8 cellular contexts compared by ENCODE assay signal in genomic region chr12:120468271-120468845, GRCh38. TPM values are rescaled to one million over a fixed set of nuclear protein-coding genes. Genes with fewer than 3 reads are reported as not detected.
DNase-seq lines count a peak whose midpoint lies in the region; ATAC-seq and TF ChIP-seq lines count a peak whose summit lies in the region.

No MANE protein-coding gene starts in this region.

- no peak for TF ChIP-seq POLR2A in erythroblast (IDR thresholded peaks at IDR 0.05; ENCODE audit: low read length)

- no peak for TF ChIP-seq CTCF in WI38 (IDR thresholded peaks at IDR 0.05; ENCODE audit: low read depth, low read length)

- H3K27ac Mint-ChIP-seq in activated CD4-positive, alpha-beta T cell treated with anti-CD3 and anti-CD28 coated beads for 36 hours, result peak overlapping the region; percentile 84
- H3K27ac Mint-ChIP-seq in IgD-negative memory B cell (peak overlapping the region; percentile 90 to 97 (median 91)), naive B cell (peak overlapping the region; percentile 88 to 96 (median 90))

- CTCF ChIA-PET in activated CD4-positive, alpha-beta T cell treated with anti-CD3 and anti-CD28 coated beads for 36 hours (lab: Charles Lee), result interaction anchor here (0.6 to 2.8 kb wide), 13 partner anchors 9 to 361 kb away, joined by 3 to 17 read pairs (median 5); partner anchors contain the start of gene DYNLL1

- H3K4me3 ChIP-seq in WI38 (ENCODE audit: low read depth, low read length), result peak overlapping the region; percentile 60

- intact Hi-C loops in activated CD4-positive, alpha-beta T cell treated with anti-CD3 and anti-CD28 coated beads for 36 hours (cut with DNase I, micrococcal nuclease), result loop anchor here in 1 of 2 experiments (1.0 to 2.0 kb wide), 3 partner anchors 13 to 30 kb away; partner anchors contain the start of genes COX6A1, GATC and TRIAP1

- H3K36me3 Mint-ChIP-seq in activated CD4-positive, alpha-beta T cell treated with anti-CD3 and anti-CD28 coated beads for 36 hours (ENCODE audit: low read depth), result peaks cover 25% of the 10 kb centered on the region
- H3K36me3 Mint-ChIP-seq in IgD-negative memory B cell (peaks cover 2% of the 10 kb centered on the region), naive B cell (peaks cover 0 to 4% of the 10 kb centered on the region in 2 donors)

- H3K27me3 Mint-ChIP-seq in activated CD4-positive, alpha-beta T cell treated with anti-CD3 and anti-CD28 coated beads for 36 hours, result no peaks in the 10 kb centered on the region
- H3K27me3 Mint-ChIP-seq in IgD-negative memory B cell, result peaks cover 2% of the 10 kb centered on the region
- no peaks in the 10 kb centered on the region for H3K27me3 Mint-ChIP-seq in naive B cell

- peaks cover 40% of the 10 kb centered on the region for H3K4me1 Mint-ChIP-seq in activated CD4-positive, alpha-beta T cell treated with anti-CD3 and anti-CD28 coated beads for 36 hours
- peaks cover 20 to 38% (median 29%) of the 10 kb centered on the region in 3 donors for H3K4me1 Mint-ChIP-seq in IgD-negative memory B cell
- peaks cover 28 to 44% (median 43%) of the 10 kb centered on the region in 3 donors for H3K4me1 Mint-ChIP-seq in naive B cell

- ATAC-seq in activated CD4-positive, alpha-beta T cell treated with anti-CD3 and anti-CD28 coated beads for 36 hours, result no peak
- ATAC-seq in naive B cell (ENCODE audit: low read depth in 2 of 2) (no peak), HG02885 (IDR thresholded peaks at IDR 0.05; ENCODE audit: poor library complexity, unreplicated experiment) (no peak), HG02798 (IDR thresholded peaks at IDR 0.05; ENCODE audit: poor library complexity, unreplicated experiment) (no peak)

- H3K4me3 Mint-ChIP-seq in activated CD4-positive, alpha-beta T cell treated with anti-CD3 and anti-CD28 coated beads for 36 hours, result peak overlapping the region; percentile 79
- H3K4me3 Mint-ChIP-seq in IgD-negative memory B cell (peak overlapping the region; percentile 69 to 96 (median 92)), naive B cell (peak overlapping the region; percentile 85 to 94 (median 90))

- H3K9me3 Mint-ChIP-seq in activated CD4-positive, alpha-beta T cell treated with anti-CD3 and anti-CD28 coated beads for 36 hours (ENCODE audit: low read depth), result no peaks in the 10 kb centered on the region
- no peaks in the 10 kb centered on the region for H3K9me3 Mint-ChIP-seq in IgD-negative memory B cell
- H3K9me3 Mint-ChIP-seq in naive B cell, result no peaks in the 10 kb centered on the region

- POLR2A ChIA-PET in activated CD4-positive, alpha-beta T cell treated with anti-CD3 and anti-CD28 coated beads for 36 hours (lab: Charles Lee), result interaction anchor here (0.6 to 2.5 kb wide), 7 partner anchors 9 to 267 kb away, joined by 3 to 12 read pairs (median 4); partner anchors contain the start of genes DYNLL1, RNU4-2 and RPLP0

- peak; percentile 49 for DNase-seq in activated CD4-positive, alpha-beta T cell treated with anti-CD3 and anti-CD28 coated beads for 36 hours
- DNase-seq in activated CD4-positive, alpha-beta T cell treated with anti-CD3 and anti-CD28 coated beads, Interleukin-2, amount 50 U/mL, for 4 hours, result no peak
- DNase-seq in erythroblast (lab: John Stamatoyannopoulos, UW) (peak; percentile 54 to 65), naive B cell (no peak)

RNA-seq across cellular contexts. Expression of gene SRSF9, which starts 1.2 kb away (rescaled TPM):
- 100 to 1,000 TPM; 140 to 209 TPM for total RNA-seq in activated CD4-positive, alpha-beta T cell treated with anti-CD3 and anti-CD28 coated beads for 36 hours
- polyA plus RNA-seq in IgD-negative memory B cell (204 TPM), naive B cell (ENCODE audit: low read depth in 6 of 6) (100 to 1,000 TPM; 208 to 293 (median 218) TPM)

RNA-seq across cellular contexts. Expression of gene GATC, which starts 22.1 kb away (rescaled TPM):
- total RNA-seq in activated CD4-positive, alpha-beta T cell treated with anti-CD3 and anti-CD28 coated beads for 36 hours, result 10 to 100 TPM; 26.3 to 36.3 TPM
- polyA plus RNA-seq in IgD-negative memory B cell, result 23.0 TPM
- 10 to 100 TPM in 5 of 6 donors, 1 to 10 TPM in 1; 9.7 to 16.3 (median 14.5) TPM for polyA plus RNA-seq in naive B cell (ENCODE audit: low read depth in 6 of 6)

RNA-seq across cellular contexts. Expression of gene TRIAP1, which starts 22.2 kb away (rescaled TPM):
- 10 to 100 TPM; 20.9 to 36.0 TPM for total RNA-seq in activated CD4-positive, alpha-beta T cell treated with anti-CD3 and anti-CD28 coated beads for 36 hours
- polyA plus RNA-seq in IgD-negative memory B cell (53.0 TPM), naive B cell (ENCODE audit: low read depth in 6 of 6) (10 to 100 TPM; 49.1 to 66.6 (median 58.4) TPM)

RNA-seq across cellular contexts. Expression of gene DYNLL1, which starts 27.6 kb away (rescaled TPM):
- 100 to 1,000 TPM; 166 to 169 TPM for total RNA-seq in activated CD4-positive, alpha-beta T cell treated with anti-CD3 and anti-CD28 coated beads for 36 hours
- polyA plus RNA-seq in IgD-negative memory B cell (442 TPM), naive B cell (ENCODE audit: low read depth in 6 of 6) (100 to 1,000 TPM; 206 to 326 (median 268) TPM)

RNA-seq across cellular contexts. Expression of gene COX6A1, which starts 30.4 kb away (rescaled TPM):
- total RNA-seq in activated CD4-positive, alpha-beta T cell treated with anti-CD3 and anti-CD28 coated beads for 36 hours, result 100 to 1,000 TPM; 424 to 495 TPM
- polyA plus RNA-seq in IgD-negative memory B cell (830 TPM), naive B cell (ENCODE audit: low read depth in 6 of 6) (1,000 to 10,000 TPM in 1 of 6 donors, 100 to 1,000 TPM in 5; 716 to 1,228 (median 856) TPM)

Comparison
In these comparisons a context has a peak if more than half of its experiments do, and no peak if none do; other contexts are left out.
1. DNase-seq: peak in activated CD4-positive, alpha-beta T cell treated with anti-CD3 and anti-CD28 coated beads for 36 hours (single experiment) and erythroblast (2 of 2); none in activated CD4-positive, alpha-beta T cell treated with anti-CD3 and anti-CD28 coated beads, Interleukin-2, amount 50 U/mL, for 4 hours (0 of 2) and naive B cell (single experiment).
2. Peak in every context shown above with its lines, with median percentiles within 50 percentile points of each other: H3K27ac Mint-ChIP-seq and H3K4me3 Mint-ChIP-seq.